In the genomic region with DNA sequence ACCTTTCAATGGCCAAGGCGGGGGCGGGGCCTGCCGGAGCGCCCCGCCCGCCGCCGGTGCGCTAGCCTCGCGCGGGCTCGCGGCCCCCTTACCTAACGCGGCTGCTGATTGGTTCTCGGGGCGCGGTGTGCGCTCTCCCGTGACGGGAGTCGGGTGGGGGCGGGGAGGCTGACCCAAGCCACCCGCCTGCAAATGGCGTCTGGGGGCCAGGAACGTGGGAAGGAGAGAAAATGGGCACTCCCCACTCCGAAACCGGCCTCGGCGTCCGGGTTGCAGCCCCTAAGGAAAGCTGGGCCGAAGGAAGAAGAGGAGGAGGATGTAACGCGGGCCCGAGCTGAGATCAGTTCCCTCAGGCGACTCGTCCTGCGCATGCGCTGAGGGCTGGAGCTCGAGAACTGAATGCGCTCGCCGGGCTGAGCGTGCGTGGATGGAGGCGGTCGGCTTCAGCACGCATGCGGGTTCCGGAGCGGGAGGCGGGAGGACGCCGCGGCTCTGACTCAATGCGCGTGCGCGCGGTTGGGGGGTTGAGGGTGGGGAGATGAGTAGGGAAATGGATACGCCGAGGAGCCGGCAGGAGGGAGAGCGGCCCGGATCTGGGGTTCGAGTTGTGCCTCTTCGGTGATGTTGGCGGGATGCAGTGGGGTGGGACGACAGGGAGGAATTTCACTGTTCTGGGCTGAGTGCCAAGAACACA, we compare ENCODE assay signal across 8 cellular contexts. TPM values are rescaled to one million over a fixed set of nuclear protein-coding genes. Genes with fewer than 3 reads are reported as not detected.
DNase-seq lines count a peak whose midpoint lies in the region; ATAC-seq and TF ChIP-seq lines count a peak whose summit lies in the region.

A gene with protein sequence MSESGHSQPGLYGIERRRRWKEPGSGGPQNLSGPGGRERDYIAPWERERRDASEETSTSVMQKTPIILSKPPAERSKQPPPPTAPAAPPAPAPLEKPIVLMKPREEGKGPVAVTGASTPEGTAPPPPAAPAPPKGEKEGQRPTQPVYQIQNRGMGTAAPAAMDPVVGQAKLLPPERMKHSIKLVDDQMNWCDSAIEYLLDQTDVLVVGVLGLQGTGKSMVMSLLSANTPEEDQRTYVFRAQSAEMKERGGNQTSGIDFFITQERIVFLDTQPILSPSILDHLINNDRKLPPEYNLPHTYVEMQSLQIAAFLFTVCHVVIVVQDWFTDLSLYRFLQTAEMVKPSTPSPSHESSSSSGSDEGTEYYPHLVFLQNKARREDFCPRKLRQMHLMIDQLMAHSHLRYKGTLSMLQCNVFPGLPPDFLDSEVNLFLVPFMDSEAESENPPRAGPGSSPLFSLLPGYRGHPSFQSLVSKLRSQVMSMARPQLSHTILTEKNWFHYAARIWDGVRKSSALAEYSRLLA (minus strand): TSS at position 401 of the 694 bp plus-strand sequence. CDS start 4,221 bp downstream, outside the sequence.

- H3K27ac Mint-ChIP-seq in activated naive CD4-positive, alpha-beta T cell treated with anti-CD3 and anti-CD28 coated beads, Interleukin-2, amount 50 U/mL, for 72 hours = peak within 1 kb of the TSS; percentile 99 to 100

- ATAC-seq in HG02623 (IDR thresholded peaks at IDR 0.05; ENCODE audit: unreplicated experiment) (peak; percentile 48), omental fat pad (ENCODE audit: low FRiP score) (peak; percentile 88)
- ATAC-seq in activated naive CD4-positive, alpha-beta T cell treated with anti-CD3 and anti-CD28 coated beads, Interleukin-2, amount 50 U/mL, for 72 hours = peak; percentile 49 to 85

- TF ChIP-seq CTCF in GM10248 (IDR thresholded peaks at IDR 0.05; ENCODE audit: control extremely low read depth, extremely low read depth, low read depth, missing control alignments) (no peak), omental fat pad (IDR thresholded peaks at IDR 0.05) (no peak)

- POLR2A ChIA-PET in GM10248 (lab: Yijun Ruan, JAX) = interaction anchor here (0.6 to 5.6 kb wide), 2 partner anchors 11 to 291 kb away, joined by 4 to 38 read pairs; no protein-coding TSS in a partner anchor

- peaks cover 39 to 66% of the 10 kb centered on the region in 2 donors for H3K36me3 Mint-ChIP-seq in activated naive CD4-positive, alpha-beta T cell treated with anti-CD3 and anti-CD28 coated beads, Interleukin-2, amount 50 U/mL, for 72 hours

- DNase-seq in GM10248 (ENCODE audit: extremely low spot score) (peak; percentile 93), NCI-H1105 (lab: John Stamatoyannopoulos, UW) (peak; percentile 96), SKM-1 (lab: John Stamatoyannopoulos, UW; ENCODE audit: unreplicated experiment) (peak; percentile 50), glomerular visceral epithelial cell (ENCODE audit: extremely low spot score) (peak; percentile 99), omental fat pad (ENCODE audit: low spot score) (peak; percentile 93)
- DNase-seq in activated naive CD4-positive, alpha-beta T cell treated with anti-CD3 and anti-CD28 coated beads, Interleukin-2, amount 50 U/mL, for 72 hours (ENCODE audit: low spot score in 2 of 2) = peak; percentile 98 to 99

- no peaks in the 10 kb centered on the region for H3K9me3 Mint-ChIP-seq in activated naive CD4-positive, alpha-beta T cell treated with anti-CD3 and anti-CD28 coated beads, Interleukin-2, amount 50 U/mL, for 72 hours

- CTCF ChIA-PET in GM10248 (lab: Yijun Ruan, JAX) = interaction anchor here (1.1 to 20.8 kb wide), 7 partner anchors 8 to 86 kb away, joined by 3 to 234 read pairs (median 7); a partner anchor contains a TSS

- peak within 1 kb of the TSS; percentile 94 for H3K27ac ChIP-seq in temporal lobe (ENCODE audit: low read depth, low read length)

RNA-seq across cellular contexts. Expression of the gene that starts here (rescaled TPM):
- 100 to 1,000 TPM in 1 of 2 donors, 10 to 100 TPM in 1; 62.8 to 145 TPM for total RNA-seq in activated naive CD4-positive, alpha-beta T cell treated with anti-CD3 and anti-CD28 coated beads, Interleukin-2, amount 50 U/mL, for 72 hours
- 10 to 100 TPM; 13.7 to 22.8 (median 15.5) TPM for total RNA-seq in omental fat pad
- total RNA-seq in temporal lobe = 8.4 TPM

Comparison
In these comparisons a context has a peak if more than half of its experiments do, and no peak if none do; other contexts are left out.
1. Peak in every context shown above with its lines: DNase-seq, ATAC-seq and H3K27ac ChIP-seq.